In genomic region chr6:30687659-30688431, GRCh38 we compare ENCODE assay signal across 6 cellular contexts. TPM values are rescaled to one million over a fixed set of nuclear protein-coding genes. Genes with fewer than 3 reads are reported as not detected.
DNase-seq lines count a peak whose midpoint lies in the region; ATAC-seq and TF ChIP-seq lines count a peak whose summit lies in the region.

No MANE protein-coding gene starts in this region.

- peaks cover 29% of the 10 kb centered on the region for H3K9me3 Mint-ChIP-seq in glutamatergic neuron (ENCODE audit: unreplicated experiment)

- peaks cover 5% of the 10 kb centered on the region for H3K36me3 ChIP-seq in BE2C
- H3K36me3 ChIP-seq in OCI-LY1 (ENCODE audit: insufficient read depth, low read length): no peaks in the 10 kb centered on the region

- peaks cover 34% of the 10 kb centered on the region for H3K27me3 Mint-ChIP-seq in glutamatergic neuron (ENCODE audit: unreplicated experiment)

- no peaks in the 10 kb centered on the region for H3K9me2 ChIP-seq in OCI-LY1 (ENCODE audit: low read depth, low read length)

- H3K4me1 Mint-ChIP-seq in glutamatergic neuron (ENCODE audit: low read depth, unreplicated experiment): peaks cover 44% of the 10 kb centered on the region

- H2AFZ ChIP-seq in OCI-LY1 (ENCODE audit: low read length): no peak overlapping the region

- H3K27ac Mint-ChIP-seq in glutamatergic neuron (ENCODE audit: unreplicated experiment): peak overlapping the region; percentile 100

- no peaks in the 10 kb centered on the region for H3K9me3 ChIP-seq in BE2C
- no peaks in the 10 kb centered on the region for H3K9me3 ChIP-seq in OCI-LY1 (ENCODE audit: low read length)

- DNase-seq in BE2C (no peak), glutamatergic neuron (no peak), NOMO-1 treated with DMSO at 0.1 percent for 48 hours (lab: John Stamatoyannopoulos, UW; ENCODE audit: unreplicated experiment) (no peak)

- peaks cover 14% of the 10 kb centered on the region for H3F3A ChIP-seq in OCI-LY1 (ENCODE audit: insufficient read depth, low read length)

- no peak for ATAC-seq in GM19328 (IDR thresholded peaks at IDR 0.05; ENCODE audit: unreplicated experiment)

- TF ChIP-seq CTCF in BE2C (IDR thresholded peaks at IDR 0.05; ENCODE audit: low read depth, low read length) (no peak), OCI-LY1 (IDR thresholded peaks at IDR 0.05; ENCODE audit: low read length) (no peak), glutamatergic neuron (IDR thresholded peaks at IDR 0.05; ENCODE audit: partially characterized antibody, unreplicated experiment) (no peak)

- peaks cover 25% of the 10 kb centered on the region for H3K79me2 ChIP-seq in OCI-LY1 (ENCODE audit: insufficient read depth, low read length)

- peaks cover 5% of the 10 kb centered on the region for H3K36me3 Mint-ChIP-seq in glutamatergic neuron (ENCODE audit: unreplicated experiment)

- H3K4me3 Mint-ChIP-seq in glutamatergic neuron (ENCODE audit: unreplicated experiment): peak overlapping the region; percentile 100

- peak overlapping the region; percentile 95; the same call in 1 of the 2 replicates for H3K9ac ChIP-seq in OCI-LY1 (ENCODE audit: low read length)

- H3K27me3 ChIP-seq in BE2C: no peaks in the 10 kb centered on the region
- no peaks in the 10 kb centered on the region for H3K27me3 ChIP-seq in OCI-LY1 (ENCODE audit: insufficient read depth, low read length)

- H3K4me1 ChIP-seq in BE2C: peaks cover 10% of the 10 kb centered on the region; the same call in 1 of the 2 replicates
- H3K4me1 ChIP-seq in OCI-LY1 (ENCODE audit: insufficient read depth, low read length, severe bottlenecking): peaks cover 73% of the 10 kb centered on the region

- no peaks in the 10 kb centered on the region for H4K20me1 ChIP-seq in OCI-LY1 (ENCODE audit: insufficient read depth, low read length)

- H3K4me3 ChIP-seq in BE2C (ENCODE audit: low read depth, low read length) (peak overlapping the region; percentile 74), OCI-LY1 (ENCODE audit: low read depth, low read length, poor library complexity, severe bottlenecking) (peak overlapping the region; percentile 87)

- peak overlapping the region; percentile 95 for H3K27ac ChIP-seq in OCI-LY1 (ENCODE audit: low read depth, low read length, poor library complexity, severe bottlenecking)
- peak overlapping the region; percentile 85 for H3K27ac ChIP-seq in temporal lobe (ENCODE audit: low read depth, low read length)

- H3K4me2 ChIP-seq in OCI-LY1 (ENCODE audit: low read length): peak overlapping the region; percentile 75

RNA-seq across cellular contexts. Expression of gene PPP1R18, which starts 1.4 kb away (rescaled TPM):
- 273 TPM for polyA plus RNA-seq in BE2C (2012; ENCODE audit: insufficient read depth, insufficient read length, low read depth)
- 175 TPM for total RNA-seq in glutamatergic neuron (ENCODE audit: unreplicated experiment)
- total RNA-seq in temporal lobe: 31.0 TPM

RNA-seq across cellular contexts. Expression of gene NRM, which starts 2.9 kb away (rescaled TPM):
- 58.5 TPM for polyA plus RNA-seq in BE2C (2012; ENCODE audit: insufficient read depth, insufficient read length, low read depth)
- 52.2 TPM for total RNA-seq in glutamatergic neuron (ENCODE audit: unreplicated experiment)
- 1.5 TPM for total RNA-seq in temporal lobe

RNA-seq across cellular contexts. Expression of gene DHX16, which starts 15.0 kb away (rescaled TPM):
- 80.9 TPM for polyA plus RNA-seq in BE2C (2012; ENCODE audit: insufficient read depth, insufficient read length, low read depth)
- total RNA-seq in glutamatergic neuron (ENCODE audit: unreplicated experiment): 26.9 TPM
- total RNA-seq in temporal lobe: 18.7 TPM

RNA-seq across cellular contexts. Expression of gene MDC1, which starts 29.2 kb away (rescaled TPM):
- 41.4 TPM for polyA plus RNA-seq in BE2C (2012; ENCODE audit: insufficient read depth, insufficient read length, low read depth)
- total RNA-seq in glutamatergic neuron (ENCODE audit: unreplicated experiment): 50.4 TPM
- 7.9 TPM for total RNA-seq in temporal lobe

RNA-seq across cellular contexts. Expression of gene TUBB, which starts 32.3 kb away (rescaled TPM):
- polyA plus RNA-seq in BE2C (2012; ENCODE audit: insufficient read depth, insufficient read length, low read depth): 764 TPM
- 2,264 TPM for total RNA-seq in glutamatergic neuron (ENCODE audit: unreplicated experiment)
- 989 TPM for total RNA-seq in temporal lobe

Comparison
In these comparisons a context has a peak if more than half of its experiments do, and no peak if none do; other contexts are left out.
1. RNA of gene NRM, which starts 2.9 kb away (total RNA-seq): 52.2 TPM in glutamatergic neuron (single experiment); 1.5 TPM in temporal lobe (single experiment); every median in the first group is over 10 times any median in the second.